In the genomic region with DNA sequence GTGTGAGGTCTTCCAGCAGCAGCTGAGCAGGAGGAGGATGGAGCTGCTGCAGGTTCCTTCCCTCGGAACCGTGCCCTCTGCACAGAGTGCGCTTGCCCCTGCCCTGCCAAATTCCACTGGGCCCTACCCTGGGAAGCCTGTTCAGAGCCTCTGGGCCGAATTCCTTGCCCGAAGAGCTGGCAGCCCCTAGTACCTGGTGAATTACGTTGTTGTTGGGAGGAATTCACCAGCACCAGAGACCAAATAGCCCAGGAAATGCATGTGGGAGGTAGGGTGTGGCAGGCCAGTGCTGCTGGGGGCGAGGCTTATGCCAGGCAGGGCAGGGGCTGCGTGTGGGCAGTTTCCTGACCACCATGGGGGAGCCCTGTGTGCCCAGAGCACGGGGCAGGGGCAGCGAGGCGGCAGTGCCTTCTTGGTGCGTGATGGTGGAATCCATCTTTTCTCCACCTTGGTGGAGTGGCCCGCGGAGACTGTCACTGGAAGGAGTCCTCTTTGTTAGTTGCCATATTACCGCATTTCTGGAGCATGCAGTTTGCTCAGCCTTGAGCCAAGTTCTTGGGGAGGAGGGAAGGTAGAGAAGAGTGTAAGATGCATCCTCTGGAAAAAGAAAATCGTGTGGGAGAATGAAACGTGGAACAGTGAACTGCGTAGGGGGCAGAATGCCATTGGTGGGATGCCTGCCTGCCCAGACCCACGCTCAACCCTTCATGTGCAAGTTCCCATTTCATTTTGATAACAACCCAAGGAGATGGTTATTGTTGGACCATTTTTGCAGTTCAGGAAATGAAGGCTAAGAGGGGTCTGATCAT, we compare ENCODE assay signal across 9 cellular contexts. TPM values are rescaled to one million over a fixed set of nuclear protein-coding genes. Genes with fewer than 3 reads are reported as not detected.
DNase-seq lines count a peak whose midpoint lies in the region; ATAC-seq lines count a peak whose summit lies in the region.
"Had no signal": no experiment of that assay in that cellular context is flagged by ENCODE, and none has a peak within 500 bp of the region (broad histone marks: within the 10 kb centered on the region; RNA-seq: fewer than 3 reads in every experiment).

No MANE protein-coding gene starts in this region.

- no peak overlapping the region for H3K4me3 Mint-ChIP-seq in stimulated activated naive B cell treated with anti-CD40 and anti-IgM and Interleukin-4, amounts not matched to agents 10 μg/mL and 1 μg/mL and 100 μg/mL, for 72 hours

- H3K36me3 Mint-ChIP-seq in stimulated activated naive B cell treated with anti-CD40 and anti-IgM and Interleukin-4, amounts not matched to agents 10 μg/mL and 1 μg/mL and 100 μg/mL, for 72 hours = peaks cover 10 to 12% of the 10 kb centered on the region in 2 donors

- 15 to 21% methylated on average over 19 of the region's 19 CpGs for WGBS in GM23248 (ENCODE audit: low coverage in 1 of 2, low lambda C conversion rate in 2 of 2, missing lambda C conversion rate in 2 of 2), 2 experiments

- no peak overlapping the region for H2AFZ ChIP-seq in GM23248

- H3K4me3 ChIP-seq in GM23248 (peak overlapping the region; percentile 88), adipocyte (ENCODE audit: low read length) (peak overlapping the region; percentile 87), iPS-18a (ENCODE audit: low read length) (peak overlapping the region; percentile 83)

- H3K79me2 ChIP-seq in GM23248 (ENCODE audit: insufficient read depth) = peaks cover 84% of the 10 kb centered on the region

- H3K27me3 Mint-ChIP-seq in stimulated activated naive B cell treated with anti-CD40 and anti-IgM and Interleukin-4, amounts not matched to agents 10 μg/mL and 1 μg/mL and 100 μg/mL, for 72 hours = peaks cover 41 to 53% of the 10 kb centered on the region in 2 donors

- H3K4me1 ChIP-seq in GM23248 (ENCODE audit: insufficient read depth) (peaks cover 36% of the 10 kb centered on the region), adipocyte (ENCODE audit: control insufficient read depth, insufficient read depth, low read length) (peaks cover 56% of the 10 kb centered on the region), iPS-18a (ENCODE audit: control insufficient read depth, low read depth, low read length) (peaks cover 12% of the 10 kb centered on the region)

- H3K27me3 ChIP-seq in GM23248 (replicated peaks; ENCODE audit: insufficient read depth) (no peaks in the 10 kb centered on the region), adipocyte (replicated peaks; ENCODE audit: control insufficient read depth, insufficient read depth, low read length) (no peaks in the 10 kb centered on the region), iPS-18a (ENCODE audit: control insufficient read depth, insufficient read depth, low read length) (peaks cover 6% of the 10 kb centered on the region)

- H3K9me2 ChIP-seq in GM23248 (ENCODE audit: insufficient read depth) = no peaks in the 10 kb centered on the region

- DNase-seq in GM23248 (peak; percentile 56), adipocyte (ENCODE audit: low read depth) (no peak), hepatic stellate cell (ENCODE audit: low spot score) (no peak), NCI-H748 (lab: John Stamatoyannopoulos, UW; ENCODE audit: unreplicated experiment) (no peak)
- no peak for DNase-seq in stimulated activated naive B cell treated with anti-CD40 and anti-IgM and Interleukin-4, amounts not matched to agents 10 μg/mL and 1 μg/mL and 100 μg/mL, for 72 hours
- DNase-seq: stimulated activated CD8-positive, alpha-beta memory T cell treated with anti-CD3 and anti-CD28 coated beads, Interleukin-4, amount 100 ng/mL, for 48 hours had no signal

- H3K27ac ChIP-seq in GM23248 (peak overlapping the region; percentile 98), iPS-18a (ENCODE audit: low read length) (no peak overlapping the region)

- peak overlapping the region; percentile 95 for H3K9ac ChIP-seq in GM23248
- H3K9ac ChIP-seq in adipocyte (ENCODE audit: low read length) = peak overlapping the region; percentile 90
- no peak overlapping the region for H3K9ac ChIP-seq in iPS-18a (ENCODE audit: low read length)

- H3K9me3 ChIP-seq in GM23248 (ENCODE audit: low read depth) (no peaks in the 10 kb centered on the region), adipocyte (ENCODE audit: control insufficient read depth, low read length) (no peaks in the 10 kb centered on the region), iPS-18a (ENCODE audit: control insufficient read depth, low read depth, low read length) (no peaks in the 10 kb centered on the region)

- H3K4me2 ChIP-seq in GM23248 (ENCODE audit: unreplicated experiment) = peak overlapping the region; percentile 98

- H4K20me1 ChIP-seq in GM23248 (ENCODE audit: insufficient read depth) = no peaks in the 10 kb centered on the region; the same call in 1 of the 2 replicates

- peak overlapping the region; percentile 77 for H3K27ac Mint-ChIP-seq in stimulated activated naive B cell treated with anti-CD40 and anti-IgM and Interleukin-4, amounts not matched to agents 10 μg/mL and 1 μg/mL and 100 μg/mL, for 72 hours

- in situ Hi-C loops in GM23248 (cut with MboI) = no loop called here

- H3K36me3 ChIP-seq in GM23248 (ENCODE audit: low read depth) = 0 out of 2 replicates have a peak, but pooled peaks cover 4% of the 10 kb centered on the region
- no peaks in the 10 kb centered on the region for H3K36me3 ChIP-seq in adipocyte (ENCODE audit: control insufficient read depth, insufficient read depth, low read length, severe bottlenecking)
- H3K36me3 ChIP-seq in iPS-18a (ENCODE audit: control insufficient read depth, low read depth, low read length) = no peaks in the 10 kb centered on the region

- no peaks in the 10 kb centered on the region for H3K9me3 Mint-ChIP-seq in stimulated activated naive B cell treated with anti-CD40 and anti-IgM and Interleukin-4, amounts not matched to agents 10 μg/mL and 1 μg/mL and 100 μg/mL, for 72 hours

- H3K4me1 Mint-ChIP-seq in stimulated activated naive B cell treated with anti-CD40 and anti-IgM and Interleukin-4, amounts not matched to agents 10 μg/mL and 1 μg/mL and 100 μg/mL, for 72 hours = peaks cover 19 to 38% of the 10 kb centered on the region in 2 donors

- peaks cover 28% of the 10 kb centered on the region for H3F3A ChIP-seq in GM23248 (ENCODE audit: insufficient read depth)

- no peak for ATAC-seq in stimulated activated naive B cell treated with anti-CD40 and anti-IgM and Interleukin-4, amounts not matched to agents 10 μg/mL and 1 μg/mL and 100 μg/mL, for 72 hours (replicated peaks)
- ATAC-seq in HG03442 (IDR thresholded peaks at IDR 0.05; ENCODE audit: unreplicated experiment) (no peak), HG03521 (IDR thresholded peaks at IDR 0.05; ENCODE audit: unreplicated experiment) (no peak)

RNA-seq across cellular contexts. Expression of gene MRC2, which starts 2.3 kb away (rescaled TPM):
- 675 and 756 TPM in 2 replicates for total RNA-seq in GM23248 (2014; rRNA removed; shearing (Covaris generic))
- polyA plus RNA-seq in GM23248 (2016; fragmentation: Nextera tagmentation; extraction: Ambion mirVana) = 221 and 222 TPM in 2 replicates
